ENCODE assay signal across 17 cellular contexts in the genomic region with DNA sequence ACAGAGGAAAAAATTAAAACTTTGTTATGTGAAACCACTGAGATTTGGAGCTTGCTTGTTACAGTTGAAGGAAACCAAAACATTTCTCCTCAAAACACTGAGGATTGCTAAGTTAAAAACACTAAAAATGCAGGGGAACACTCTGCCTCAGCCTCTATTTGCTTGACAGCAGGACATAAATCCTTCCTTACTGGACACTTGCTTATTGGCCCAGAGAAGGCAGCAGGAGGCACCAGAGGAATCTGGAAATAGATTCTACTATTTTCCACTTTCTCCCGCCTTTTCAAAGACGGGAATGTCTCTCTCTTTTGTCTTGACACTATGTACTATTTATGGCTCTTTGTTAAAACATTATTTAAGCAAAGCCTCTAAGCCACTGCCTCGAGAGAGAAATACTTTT.
A peak's percentile ranks its signal among the peaks of the same experiment; 100 is the strongest.
DNase-seq lines count a peak whose midpoint lies in the region; ATAC-seq and TF ChIP-seq lines count a peak whose summit lies in the region.
"Had no signal": no experiment of that assay in that cellular context is flagged by ENCODE, and none has a peak within 500 bp of the region (broad histone marks: within the 10 kb centered on the region; RNA-seq: fewer than 3 reads in every experiment).

No MANE protein-coding gene starts in this region.

- no peaks in the 10 kb centered on the region for H3K27me3 ChIP-seq in Karpas-422 (ENCODE audit: low read length)
- H3K27me3 ChIP-seq: BE2C had no signal

- peaks cover 3% of the 10 kb centered on the region for H3K36me3 Mint-ChIP-seq in brain
- H3K36me3 Mint-ChIP-seq in stimulated activated memory B cell treated with anti-CD40 and anti-IgM and Interleukin-4, amounts not matched to agents 10 μg/mL and 1 μg/mL and 100 μg/mL, for 72 hours: no peaks in the 10 kb centered on the region
- H3K36me3 Mint-ChIP-seq: CD4-positive, alpha-beta memory T cell had no signal

- peak overlapping the region in 3 of 5 experiments; percentile 2 to 7 (median 6) for H3K27ac Mint-ChIP-seq in brain
- peak overlapping the region; percentile 71 for H3K27ac Mint-ChIP-seq in stimulated activated memory B cell treated with anti-CD40 and anti-IgM and Interleukin-4, amounts not matched to agents 10 μg/mL and 1 μg/mL and 100 μg/mL, for 72 hours
- H3K27ac Mint-ChIP-seq: CD4-positive, alpha-beta memory T cell; GM23338 had no signal

- H3K4me3 ChIP-seq in Karpas-422 (ENCODE audit: low read length): no peak overlapping the region
- H3K4me3 ChIP-seq: GM23338 had no signal

- H3K4me2 ChIP-seq in Karpas-422 (ENCODE audit: low read depth, low read length, poor library complexity, severe bottlenecking): no peak overlapping the region
- H3K4me2 ChIP-seq: GM23338 had no signal

- H3K4me3 Mint-ChIP-seq in brain: no peak overlapping the region
- no peak overlapping the region for H3K4me3 Mint-ChIP-seq in stimulated activated memory B cell treated with anti-CD40 and anti-IgM and Interleukin-4, amounts not matched to agents 10 μg/mL and 1 μg/mL and 100 μg/mL, for 72 hours
- H3K4me3 Mint-ChIP-seq: CD4-positive, alpha-beta memory T cell; GM23338 had no signal

- no peak overlapping the region for H2AFZ ChIP-seq in Karpas-422 (ENCODE audit: low read length)
- H2AFZ ChIP-seq: GM23338 had no signal

- H3K79me2 ChIP-seq in Karpas-422 (ENCODE audit: low read length): no peaks in the 10 kb centered on the region

- H3K4me1 ChIP-seq in Karpas-422 (ENCODE audit: low read length): peaks cover 34% of the 10 kb centered on the region
- H3K4me1 ChIP-seq: BE2C had no signal

- H3K27ac ChIP-seq in Karpas-422 (ENCODE audit: low read length): peak overlapping the region; percentile 80
- H3K27ac ChIP-seq: C4-2B had no signal

- H3K9ac ChIP-seq in Karpas-422 (ENCODE audit: low read length): peak overlapping the region; percentile 45

- H4K20me1 ChIP-seq in Karpas-422 (ENCODE audit: insufficient read depth, low read depth, low read length): no peaks in the 10 kb centered on the region

- H3K9me2 ChIP-seq in Karpas-422 (replicated peaks; ENCODE audit: insufficient read depth, low read length): no peaks in the 10 kb centered on the region

- no peaks in the 10 kb centered on the region for H3K36me3 ChIP-seq in Karpas-422 (ENCODE audit: insufficient read depth, low read length)
- H3K36me3 ChIP-seq: BE2C had no signal

- no peak for TF ChIP-seq CTCF in brain (conservative IDR thresholded peaks at IDR 0.05)

- ATAC-seq in stimulated activated memory B cell treated with anti-CD40 and anti-IgM and Interleukin-4, amounts not matched to agents 10 μg/mL and 1 μg/mL and 100 μg/mL, for 72 hours: no peak
- ATAC-seq in GM18873 (IDR thresholded peaks at IDR 0.05; ENCODE audit: low FRiP score, unreplicated experiment): no peak
- no peak for ATAC-seq in GM18519 (IDR thresholded peaks at IDR 0.05; ENCODE audit: low FRiP score, unreplicated experiment)
- ATAC-seq: GM23338, HepG2 had no signal

- DNase-seq in Karpas-422 (no peak), left kidney (ENCODE audit: low read depth, low spot score) (peak; percentile 36), GM19238 (ENCODE audit: insufficient read length, low spot score) (no peak)
- DNase-seq: BE2C; CD4-positive, alpha-beta memory T cell; DMS153; DMS79 treated with DMSO at 0.1 percent for 48 hours; EL; GDM1; H7 had no signal

- no peaks in the 10 kb centered on the region for H3K9me3 ChIP-seq in Karpas-422 (ENCODE audit: low read length)
- H3K9me3 ChIP-seq: BE2C had no signal

- peaks cover 21% of the 10 kb centered on the region for H3K4me1 Mint-ChIP-seq in brain
- peaks cover 21% of the 10 kb centered on the region for H3K4me1 Mint-ChIP-seq in stimulated activated memory B cell treated with anti-CD40 and anti-IgM and Interleukin-4, amounts not matched to agents 10 μg/mL and 1 μg/mL and 100 μg/mL, for 72 hours
- H3K4me1 Mint-ChIP-seq: CD4-positive, alpha-beta memory T cell; GM23338 had no signal

- peaks cover 4% of the 10 kb centered on the region for H3K27me3 Mint-ChIP-seq in brain
- H3K27me3 Mint-ChIP-seq in stimulated activated memory B cell treated with anti-CD40 and anti-IgM and Interleukin-4, amounts not matched to agents 10 μg/mL and 1 μg/mL and 100 μg/mL, for 72 hours: no peaks in the 10 kb centered on the region

- H3K9me3 Mint-ChIP-seq in brain: peaks cover 3 to 17% (median 5%) of the 10 kb centered on the region in 5 experiments
- H3K9me3 Mint-ChIP-seq in stimulated activated memory B cell treated with anti-CD40 and anti-IgM and Interleukin-4, amounts not matched to agents 10 μg/mL and 1 μg/mL and 100 μg/mL, for 72 hours: no peaks in the 10 kb centered on the region
- H3K9me3 Mint-ChIP-seq: CD4-positive, alpha-beta memory T cell had no signal
